22 cellular contexts compared by ENCODE assay signal in the genomic region with DNA sequence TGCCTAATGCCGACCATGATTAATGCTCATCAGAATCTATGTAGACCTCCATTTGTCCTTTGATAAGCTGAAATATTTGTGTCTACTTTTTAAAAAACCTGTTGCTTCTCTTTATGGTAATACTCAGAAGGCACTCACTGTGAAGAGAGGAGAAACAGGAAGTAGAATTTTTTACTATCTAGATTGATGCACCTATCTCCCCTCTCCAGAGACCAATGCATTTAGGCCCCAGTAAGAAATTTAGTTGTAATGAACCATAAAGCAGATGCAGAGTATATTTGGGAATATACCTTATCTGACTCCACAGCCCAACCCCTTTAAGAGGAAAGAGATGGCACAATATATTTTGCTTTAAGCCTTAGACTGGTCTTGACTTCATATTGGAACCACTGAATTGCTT. TPM values are rescaled to one million over a fixed set of nuclear protein-coding genes. Genes with fewer than 3 reads are reported as not detected.
DNase-seq lines count a peak whose midpoint lies in the region; ATAC-seq, FAIRE-seq and TF ChIP-seq lines count a peak whose summit lies in the region.
"Had no signal": no experiment of that assay in that cellular context is flagged by ENCODE, and none has a peak within 500 bp of the region (broad histone marks: within the 10 kb centered on the region; RNA-seq: fewer than 3 reads in every experiment).

No MANE protein-coding gene starts in this region.

- WGBS in HepG2 (ENCODE audit: low lambda C conversion rate): 89% methylated on average over 1 of the region's 1 CpG
- 78% methylated on average over 1 of the region's 1 CpG for WGBS in right lobe of liver (ENCODE audit: insufficient coverage, low coverage, low lambda C conversion rate, missing lambda C conversion rate)
- 7% methylated on average over 1 of the region's 1 CpG for WGBS in K562 (ENCODE audit: insufficient coverage, low coverage, missing lambda C conversion rate)

- peak overlapping the region; percentile 26 for H3K27ac ChIP-seq in HepG2 (ENCODE audit: extremely low read length, insufficient read depth, low read length)
- H3K27ac ChIP-seq in right lobe of liver: no peak overlapping the region
- H3K27ac ChIP-seq in K562 (ENCODE audit: extremely low read depth, low read depth, low read length): peak overlapping the region; percentile 47; the same call in 2 of the 3 replicates
- H3K27ac ChIP-seq: esophagus muscularis mucosa, HL-60, left lung, right atrium auricular region had no signal

- TF ChIP-seq POLR2A in HepG2 (IDR thresholded peaks at IDR 0.05; ENCODE audit: insufficient read depth in 1 of 2, low read depth in 2 of 2, low read length in 2 of 2) (no peak), right lobe of liver (IDR thresholded peaks at IDR 0.05) (no peak), K562 (conservative IDR thresholded peaks at IDR 0.05) (no peak)

- no peak for ATAC-seq in HepG2
- no peak for ATAC-seq in right lobe of liver
- ATAC-seq in K562: peak; percentile 83
- no peak for ATAC-seq in GM19397 (IDR thresholded peaks at IDR 0.05; ENCODE audit: unreplicated experiment)
- no peak for ATAC-seq in GM19324 (IDR thresholded peaks at IDR 0.05; ENCODE audit: low FRiP score, unreplicated experiment)
- ATAC-seq: activated CD8-positive, alpha-beta memory T cell treated with anti-CD3 and anti-CD28 coated beads, Interleukin-2, amount 10 ng/mL, durations not matched to agents 7 days and 5 days; left lung had no signal

- H3K9me3 ChIP-seq in HepG2 (ENCODE audit: low read length) (no peaks in the 10 kb centered on the region), right lobe of liver (no peaks in the 10 kb centered on the region), K562 (replicated peaks; ENCODE audit: control insufficient read depth, insufficient read depth, low read depth, low read length) (no peaks in the 10 kb centered on the region)
- H3K9me3 ChIP-seq: esophagus muscularis mucosa, left lung, right atrium auricular region had no signal

- TF ChIP-seq RAD21 in HepG2 (CRISPR knock-in tag; IDR thresholded peaks at IDR 0.05): no peak
- TF ChIP-seq RAD21 in K562 (CRISPR knock-in tag; conservative IDR thresholded peaks at IDR 0.05 in 1 of 2, IDR thresholded peaks at IDR 0.05 in 1 of 2): 0 out of 4 replicates have a peak, but pooled peaks of 1 of the 2 experiments have one; percentile 2

- POLR2A ChIA-PET in HepG2 (lab: Yijun Ruan, JAX) (no interaction called here), K562 (lab: Yijun Ruan, JAX) (interaction anchor here (1.6 kb wide), 1 partner anchor 13 kb away, joined by 3 read pairs; no protein-coding TSS in a partner anchor)

- DNase-seq in HepG2 (ENCODE audit: low spot score) (no peak), right lobe of liver (no peak), KBM-7 (peak; percentile 61), K562 (ENCODE audit: extremely low read depth in 1 of 4, low spot score in 3 of 4) (peak in 1 of 4 experiments; percentile 32), frontal cortex (ENCODE audit: low spot score in 2 of 2) (no peak), NCI-H128 (lab: John Stamatoyannopoulos, UW; ENCODE audit: unreplicated experiment) (no peak)
- DNase-seq: activated CD4-positive, alpha-beta T cell treated with anti-CD3 and anti-CD28 coated beads for 1 hour; activated CD8-positive, alpha-beta memory T cell treated with anti-CD3 and anti-CD28 coated beads, Interleukin-2, amount 10 ng/mL, durations not matched to agents 7 days and 5 days; caudate nucleus; H7; left lung; NCI-H1092; NCI-H2107; NCI-H526; nucleus accumbens; stimulated activated naive CD4-positive, alpha-beta T cell treated with Interleukin-2 at 50 U/mL for 16 hours; trophoblast cell had no signal

- TF ChIP-seq EP300 in HepG2 (IDR thresholded peaks at IDR 0.05; ENCODE audit: low read depth in 2 of 2, low read length in 2 of 2): no peak
- TF ChIP-seq EP300 in HepG2 (CRISPR knock-in tag; IDR thresholded peaks at IDR 0.05; ENCODE audit: borderline replicate concordance): no peak
- TF ChIP-seq EP300 in K562 (IDR thresholded peaks at IDR 0.05; ENCODE audit: low read length): peak; percentile 25; the same call in 1 of the 2 replicates

- peaks cover 17% of the 10 kb centered on the region; the same call in 1 of the 2 replicates for H4K20me1 ChIP-seq in HepG2 (ENCODE audit: insufficient read depth, low read length)
- no peaks in the 10 kb centered on the region; the same call in 1 of the 2 replicates for H4K20me1 ChIP-seq in K562 (replicated peaks; ENCODE audit: control insufficient read depth, insufficient read depth, low read length)

- peaks cover 72% of the 10 kb centered on the region for H3K4me1 ChIP-seq in HepG2 (ENCODE audit: insufficient read depth, low read length)
- peaks cover 0 to 5% (median 0%) of the 10 kb centered on the region in 4 donors for H3K4me1 ChIP-seq in right lobe of liver
- peaks cover 6 to 9% of the 10 kb centered on the region in 2 experiments; a peak in 3 of 5 replicates for H3K4me1 ChIP-seq in K562 (replicated peaks in 1 of 2; ENCODE audit: control insufficient read depth in 2 of 2, insufficient read depth in 2 of 2, low read length in 2 of 2)
- H3K4me1 ChIP-seq: left lung, right atrium auricular region had no signal

- CTCF ChIA-PET in HepG2 (lab: Yijun Ruan, JAX; ENCODE audit: low intra/inter-chr PET ratio, low total read pairs) (no interaction called here), K562 (lab: Yijun Ruan, JAX; ENCODE audit: low intra/inter-chr PET ratio) (no interaction called here)

- peaks cover 76% of the 10 kb centered on the region for H3K79me2 ChIP-seq in HepG2 (ENCODE audit: insufficient read depth, low read length)
- peaks cover 74% of the 10 kb centered on the region for H3K79me2 ChIP-seq in K562 (ENCODE audit: control insufficient read depth, insufficient read depth, low read length)

- intact Hi-C loops in HepG2 (cut with micrococcal nuclease; ENCODE audit: unreplicated experiment): no loop called here
- intact Hi-C loops in right lobe of liver (cut with DNase I): no loop called here
- intact Hi-C loops in K562 (cut with micrococcal nuclease): no loop called here

- no TSS peak for BruUV-seq in HepG2 (replicated peaks; lab: Mats Ljungman, UMichigan)
- BruUV-seq in K562 (replicated peaks; lab: Mats Ljungman, UMichigan): no TSS peak

- FAIRE-seq in HepG2 (lab: Jason Lieb, UNC): no peak
- FAIRE-seq in K562 (lab: Jason Lieb, UNC): no peak
- FAIRE-seq in frontal cortex (lab: Jason Lieb, UNC): no peak

- H3K27me3 ChIP-seq in HepG2 (ENCODE audit: control insufficient read depth in 1 of 2, insufficient read depth in 2 of 2, low read length in 2 of 2) (no peaks in the 10 kb centered on the region), right lobe of liver (no peaks in the 10 kb centered on the region), K562 (ENCODE audit: control insufficient read depth in 2 of 2, insufficient read depth in 2 of 2, low read length in 2 of 2) (no peaks in the 10 kb centered on the region)
- H3K27me3 ChIP-seq: esophagus muscularis mucosa, left lung, right atrium auricular region had no signal

- in situ Hi-C loops in HepG2 (cut with HindIII; ENCODE audit: extremely low pct_ligation_motif_present, low pct_unique_long_range_greater_than_20kb): no loop called here
- in situ Hi-C loops in KBM-7 (cut with MboI; ENCODE audit: low pct_unique_long_range_greater_than_20kb, low sequenced_read_pairs): no loop called here
- in situ Hi-C loops in K562 (cut with MboI): no loop called here

- H3K4me3 ChIP-seq in HepG2 (replicated peaks in 1 of 3; ENCODE audit: insufficient read depth in 1 of 3, low read depth in 2 of 3, low read length in 3 of 3): no peak overlapping the region
- no peak overlapping the region for H3K4me3 ChIP-seq in right lobe of liver
- no peak overlapping the region for H3K4me3 ChIP-seq in K562
- H3K4me3 ChIP-seq: esophagus muscularis mucosa, left lung, right atrium auricular region had no signal

- H3K9ac ChIP-seq in HepG2 (ENCODE audit: insufficient read depth, low read depth, low read length) (no peak overlapping the region), K562 (ENCODE audit: insufficient read depth in 1 of 2, low read depth in 2 of 2, low read length in 2 of 2) (no peak overlapping the region)

- no peaks in the 10 kb centered on the region for H3K36me3 ChIP-seq in HepG2 (replicated peaks in 1 of 2; ENCODE audit: control insufficient read depth in 1 of 2, insufficient read depth in 2 of 2, low read length in 2 of 2)
- H3K36me3 ChIP-seq in right lobe of liver: no peaks in the 10 kb centered on the region
- H3K36me3 ChIP-seq in K562 (ENCODE audit: control insufficient read depth, insufficient read depth, low read length): peaks cover 29% of the 10 kb centered on the region
- H3K36me3 ChIP-seq: esophagus muscularis mucosa, left lung, right atrium auricular region had no signal

- H2AFZ ChIP-seq in HepG2 (ENCODE audit: low read length): no peak overlapping the region
- no peak overlapping the region for H2AFZ ChIP-seq in K562 (ENCODE audit: low read depth, low read length)

- no peak for TF ChIP-seq CTCF in HepG2 (CRISPR knock-in tag; IDR thresholded peaks at IDR 0.05)
- no peak for TF ChIP-seq CTCF in right lobe of liver (IDR thresholded peaks at IDR 0.05)
- TF ChIP-seq CTCF in K562 (IDR thresholded peaks at IDR 0.05 in 2 of 3, conservative IDR thresholded peaks at IDR 0.05 in 1 of 3; ENCODE audit: insufficient read depth in 2 of 3, low read depth in 1 of 3, low read length in 3 of 3): no peak

- H3K4me2 ChIP-seq in HepG2 (ENCODE audit: low read depth, low read length): peak overlapping the region; percentile 3; the same call in 1 of the 2 replicates
- H3K4me2 ChIP-seq in K562 (ENCODE audit: insufficient read depth, low read length): peak overlapping the region; percentile 18

- no peaks in the 10 kb centered on the region for H3K9me1 ChIP-seq in K562 (ENCODE audit: control insufficient read depth, insufficient read depth, low read length)

RNA-seq across cellular contexts. Expression of a gene that starts 11.1 kb away (rescaled TPM):
- total RNA-seq in HepG2 (2016; rRNA removed; fragmentation: Illumina TruSeq; extraction: Trizol): 17.6 and 23.9 TPM in 2 replicates
- 5.6 and 7.1 TPM in 2 replicates for total RNA-seq in HepG2 (2016; cell fraction: cytosol; rRNA removed; fragmentation: Illumina TruSeq; extraction: Trizol; ENCODE audit: low read depth)
- 17.3 and 22.5 TPM in 2 replicates for total RNA-seq in HepG2 (2016; cell fraction: insoluble cytoplasmic fraction; rRNA removed; fragmentation: Illumina TruSeq; extraction: Trizol)
- total RNA-seq in HepG2 (2016; cell fraction: membrane; rRNA removed; fragmentation: Illumina TruSeq; extraction: Trizol): 20.1 and 26.9 TPM in 2 replicates
- total RNA-seq in HepG2 (2016; cell fraction: nucleus; rRNA removed; fragmentation: Illumina TruSeq; extraction: Trizol): 17.2 and 18.5 TPM in 2 replicates
- 14.4 and 19.9 TPM in 2 replicates for polyA plus RNA-seq in HepG2 (2011; rRNA removed)
- 18.3 and 19.7 TPM in 2 replicates for polyA plus RNA-seq in HepG2 (2011; cell fraction: cytosol; rRNA removed)
- polyA plus RNA-seq in HepG2 (2011; cell fraction: nucleus; rRNA removed): 19.7 and 23.1 TPM in 2 replicates
- polyA plus RNA-seq in HepG2 (2012): 23.6 and 23.7 TPM in 2 replicates
- 4.4 and 5.1 TPM in 2 replicates for polyA plus RNA-seq in HepG2 (2016; cell fraction: cytosol; fragmentation: Illumina TruSeq; extraction: Trizol; ENCODE audit: low read depth)
- 20.8 and 26.3 TPM in 2 replicates for polyA plus RNA-seq in HepG2 (2016; cell fraction: insoluble cytoplasmic fraction; fragmentation: Illumina TruSeq; extraction: Trizol; ENCODE audit: low read depth)
- 15.3 and 16.7 TPM in 2 replicates for polyA plus RNA-seq in HepG2 (2016; cell fraction: membrane; fragmentation: Illumina TruSeq; extraction: Trizol; ENCODE audit: low read depth)
- 20.1 and 21.0 TPM in 2 replicates for polyA plus RNA-seq in HepG2 (2016; cell fraction: nucleus; fragmentation: Illumina TruSeq; extraction: Trizol; ENCODE audit: insufficient read depth, low read depth)
- 88.3 and 148 TPM in 2 replicates for polyA minus RNA-seq in HepG2 (2011; rRNA and poly(A)+ RNA removed; ENCODE audit: low replicate concordance)
- 24.9 and 29.0 TPM in 2 replicates for polyA minus RNA-seq in HepG2 (2011; cell fraction: cytosol; rRNA and poly(A)+ RNA removed)
- 61.7 and 70.2 TPM in 2 replicates for polyA minus RNA-seq in HepG2 (2011; cell fraction: nucleus; rRNA and poly(A)+ RNA removed)
- 10 to 100 TPM; 18.0 to 40.7 (median 20.8) TPM for total RNA-seq in right lobe of liver
- 45.9 and 50.3 TPM in 2 replicates for total RNA-seq in K562 (2011; cell fraction: chromatin; rRNA removed; ENCODE audit: low replicate concordance)
- 27.7 and 32.2 TPM in 2 replicates for total RNA-seq in K562 (2011; cell fraction: nucleolus; rRNA removed)
- 36.4 and 47.0 TPM in 2 replicates for total RNA-seq in K562 (2011; cell fraction: nucleoplasm; rRNA removed)
- 21.5 and 27.3 TPM in 2 replicates for total RNA-seq in K562 (2014; rRNA removed)
- total RNA-seq in K562 (2014; rRNA removed; fragmentation: Illumina TruSeq; extraction: Trizol): 13.4 and 14.0 TPM in 2 replicates
- 11.4 and 11.7 TPM in 2 replicates for total RNA-seq in K562 (2015; rRNA removed; fragmentation: Illumina TruSeq; extraction: Trizol)
- 44.5 and 49.6 TPM in 2 replicates for total RNA-seq in K562 (2021)
- polyA plus RNA-seq in K562 (2011; rRNA removed): 11.5 and 19.7 TPM in 2 replicates
- polyA plus RNA-seq in K562 (2011; cell fraction: cytosol; rRNA removed): 19.6 and 19.7 TPM in 2 replicates
- 16.1 and 18.9 TPM in 2 replicates for polyA plus RNA-seq in K562 (2011; cell fraction: nucleus; rRNA removed)
- polyA plus RNA-seq in K562 (2012): 23.6 and 26.9 TPM in 2 replicates
- polyA plus RNA-seq in K562 (2014; fragmentation: Illumina TruSeq; extraction: Trizol): 30.9 and 33.5 TPM in 2 replicates
- polyA plus RNA-seq in K562 (2014; fragmentation: Nextera tagmentation; extraction: Ambion mirVana): 1 to 10 TPM; 6.0 to 6.8 TPM
- polyA plus RNA-seq in K562 (2014; rRNA removed): 18.7 and 22.8 TPM in 2 replicates
- polyA minus RNA-seq in K562 (2011; rRNA and poly(A)+ RNA removed): 25.3 and 37.1 TPM in 2 replicates
- polyA minus RNA-seq in K562 (2011; cell fraction: cytosol; rRNA and poly(A)+ RNA removed): 23.1 and 24.5 TPM in 2 replicates
- polyA minus RNA-seq in K562 (2011; cell fraction: nucleus; rRNA and poly(A)+ RNA removed): 27.7 and 31.2 TPM in 2 replicates
- 2.9 TPM for total RNA-seq in frontal cortex

Comparison
In these comparisons a context has a peak if more than half of its experiments do, and no peak if none do; other contexts are left out.
1. H3K27ac ChIP-seq: peak in HepG2 (single experiment) and K562 (single experiment); none in right lobe of liver (0 of 3).